ENCODE assay signal across 2 cellular contexts in genomic region chr6:16055852-16056251, GRCh38.
TF ChIP-seq lines count a peak whose summit lies in the region.

No MANE protein-coding gene starts in this region.

TF ChIP-seq in GM23338, 12 proteins besides CTCF, POLR2A, EP300 and RAD21:
- TF ChIP-seq REST (IDR thresholded peaks at IDR 0.05; ENCODE audit: unreplicated experiment) (no peak), EZH2phosphoT487 (IDR thresholded peaks at IDR 0.05; ENCODE audit: unreplicated experiment) (no peak), POLR2AphosphoS5 (IDR thresholded peaks at IDR 0.05; ENCODE audit: low read depth) (no peak)

TF ChIP-seq in GM12878, 131 proteins besides CTCF, POLR2A, EP300 and RAD21 (continued from another document):
- TF ChIP-seq CEBPZ (IDR thresholded peaks at IDR 0.05; ENCODE audit: low read depth, low read length): no peak
- no peak for TF ChIP-seq PML (IDR thresholded peaks at IDR 0.05; ENCODE audit: low read length)
- TF ChIP-seq MTA2 (IDR thresholded peaks at IDR 0.05; ENCODE audit: low read depth): no peak
- no peak for TF ChIP-seq JUNB (IDR thresholded peaks at IDR 0.05)
- TF ChIP-seq HCFC1 (IDR thresholded peaks at IDR 0.05; ENCODE audit: low read length): no peak
- TF ChIP-seq KLF5 (IDR thresholded peaks at IDR 0.05; ENCODE audit: partially characterized antibody): no peak
- TF ChIP-seq SKIL (IDR thresholded peaks at IDR 0.05; ENCODE audit: low read depth, poor library complexity, severe bottlenecking): no peak
- TF ChIP-seq EZH2 (IDR thresholded peaks at IDR 0.05; ENCODE audit: borderline replicate concordance, control insufficient read depth, low read depth, low read length): no peak
- no peak for TF ChIP-seq SMAD1 (IDR thresholded peaks at IDR 0.05; ENCODE audit: low read depth, partially characterized antibody)
- no peak for TF ChIP-seq NR2C1 (IDR thresholded peaks at IDR 0.05)
